Comparison of ENCODE assay signal across 8 cellular contexts in genomic region chr9:21994996-21995651, GRCh38. TPM values are rescaled to one million over a fixed set of nuclear protein-coding genes. Genes with fewer than 3 reads are reported as not detected.
DNase-seq lines count a peak whose midpoint lies in the region; ATAC-seq and TF ChIP-seq lines count a peak whose summit lies in the region.

No MANE protein-coding gene starts in this region.

- peak overlapping the region in 1 of 2 donors; percentile 91 for H3K27ac ChIP-seq in lung (ENCODE audit: low read depth in 1 of 2, low read length in 1 of 2)

- peaks cover 0 to 3% of the 10 kb centered on the region in 2 donors for H3K9me3 ChIP-seq in lung (ENCODE audit: control insufficient read depth in 2 of 2, insufficient read depth in 1 of 2, low read length in 1 of 2)

- 0% methylated on average over 54 to 56 of the region's 56 CpGs for WGBS in lung, 2 donors

- no peak for TF ChIP-seq CTCF in lung (IDR thresholded peaks at IDR 0.05; ENCODE audit: control extremely low read depth, extremely low read depth)

- peaks cover 0 to 12% of the 10 kb centered on the region in 2 donors for H3K4me1 ChIP-seq in lung (ENCODE audit: control insufficient read depth in 2 of 2, insufficient read depth in 2 of 2, low read length in 2 of 2)

- in situ Hi-C loops in ACHN (cut with HindIII; ENCODE audit: low pct_ligation_motif_present, low pct_unique_long_range_greater_than_20kb, low sequenced_read_pairs): no loop called here

- H3K36me3 ChIP-seq in lung (ENCODE audit: control insufficient read depth in 2 of 2, insufficient read depth in 2 of 2, low read length in 2 of 2): no peaks in the 10 kb centered on the region

- peak; percentile 65 for DNase-seq in ACHN
- DNase-seq in NCI-H2171 (lab: John Stamatoyannopoulos, UW): peak; percentile 46
- peak; percentile 62 to 76 for DNase-seq in activated CD4-positive, alpha-beta T cell treated with anti-CD3 and anti-CD28 coated beads for 4 hours
- peak; percentile 58 for DNase-seq in effector CD4-positive, alpha-beta T cell
- peak; percentile 75 for DNase-seq in lung (ENCODE audit: low spot score)
- DNase-seq in stimulated activated CD8-positive, alpha-beta memory T cell treated with anti-CD3 and anti-CD28 coated beads, Interleukin-2, amount 100 ng/mL, for 1 hour (ENCODE audit: low read depth in 2 of 2): peak; percentile 43 to 60

- ATAC-seq in GM18858 (IDR thresholded peaks at IDR 0.05; ENCODE audit: unreplicated experiment) (peak; percentile 78), HG02981 (IDR thresholded peaks at IDR 0.05; ENCODE audit: unreplicated experiment) (peak; percentile 78), lung (ENCODE audit: insufficient read depth, low FRiP score) (peak; percentile 81)

- peaks cover 2% of the 10 kb centered on the region for H3K27me3 ChIP-seq in lung (ENCODE audit: control insufficient read depth, insufficient read depth)

- peak overlapping the region; percentile 90 for H3K4me3 ChIP-seq in lung

RNA-seq across cellular contexts. Expression of gene CDKN2B-AS1, which starts 0.5 kb away (rescaled TPM):
- total RNA-seq in lung: 1 to 10 TPM in 1 of 2 donors, under 1 TPM in 1; 0.57 to 1.2 TPM
- under 1 TPM; 0.32 to 0.61 TPM for polyA plus RNA-seq in lung

RNA-seq across cellular contexts. Expression of gene CDKN2A, which starts 0.9 kb away (rescaled TPM):
- total RNA-seq in lung: 1 to 10 TPM in 1 of 2 donors, under 1 TPM in 1; 0.54 to 4.8 TPM
- 1 to 10 TPM; 1.0 to 1.2 TPM for polyA plus RNA-seq in lung

RNA-seq across cellular contexts. Expression of gene CDKN2B, which starts 14.0 kb away (rescaled TPM):
- total RNA-seq in lung: 10 to 100 TPM in 1 of 2 donors, 1 to 10 TPM in 1; 5.5 to 16.1 TPM
- 10 to 100 TPM in 1 of 2 donors, 1 to 10 TPM in 1; 9.3 to 13.1 TPM for polyA plus RNA-seq in lung
